In the genomic region with DNA sequence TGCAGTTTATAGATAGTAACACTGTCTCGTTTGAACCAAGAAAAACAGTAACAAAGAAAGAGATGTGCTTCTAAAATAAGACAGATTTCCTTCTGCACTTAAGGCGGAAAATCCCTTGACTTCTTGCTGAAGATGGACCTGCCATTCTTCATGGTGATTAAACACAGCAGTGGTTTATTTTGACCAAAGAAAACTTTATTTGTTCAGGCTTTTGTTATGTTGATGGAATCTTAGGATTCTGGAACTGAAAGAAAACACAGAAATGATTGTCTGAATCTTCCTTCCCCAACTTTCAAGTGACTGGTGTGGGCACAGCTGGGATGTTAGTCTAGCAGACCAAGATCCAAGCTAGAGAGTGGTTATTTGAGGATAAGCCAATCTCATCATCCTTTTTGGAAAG, we compare ENCODE assay signal across 26 cellular contexts.
"Had no signal": no experiment of that assay in that cellular context is flagged by ENCODE, and none has a peak within 500 bp of the region (broad histone marks: within the 10 kb centered on the region; RNA-seq: fewer than 3 reads in every experiment).

No MANE protein-coding gene starts in this region.

- H3K4me1 ChIP-seq: ascending aorta had no signal

- H3K27me3 ChIP-seq: ascending aorta, SJCRH30 had no signal

- ATAC-seq: activated naive CD4-positive, alpha-beta T cell treated with anti-CD3 and anti-CD28 coated beads, Interleukin-2, amount 50 U/mL, for 72 hours; activated naive CD8-positive, alpha-beta T cell treated with anti-CD3 and anti-CD28 coated beads, Interleukin-2, amount 50 U/mL, for 24 hours; activated T-cell treated with anti-CD3 and anti-CD28 coated beads, Interleukin-2, amount 50 U/mL, for 4 hours had no signal

- H3K27ac ChIP-seq: ascending aorta, RWPE1, SJCRH30, VCaP had no signal

- H3K4me2 ChIP-seq: SK-N-SH had no signal

- H3K4me1 Mint-ChIP-seq: activated CD4-positive, alpha-beta T cell treated with anti-CD3 and anti-CD28 coated beads, Interleukin-2, amount 10 ng/mL, durations not matched to agents 7 days and 5 days; activated naive CD8-positive, alpha-beta T cell treated with anti-CD3 and anti-CD28 coated beads, Interleukin-2, amount 50 U/mL, for 24 hours had no signal

- H3K9me3 Mint-ChIP-seq: activated CD4-positive, alpha-beta memory T cell treated with anti-CD3 and anti-CD28 coated beads for 36 hours; activated CD4-positive, alpha-beta T cell treated with anti-CD3 and anti-CD28 coated beads, Interleukin-2, amount 10 ng/mL, durations not matched to agents 7 days and 5 days; activated naive CD4-positive, alpha-beta T cell treated with anti-CD3 and anti-CD28 coated beads, Interleukin-2, amount 50 U/mL, for 72 hours; activated naive CD8-positive, alpha-beta T cell treated with anti-CD3 and anti-CD28 coated beads, Interleukin-2, amount 50 U/mL, for 24 hours; activated T-cell treated with anti-CD3 and anti-CD28 coated beads, Interleukin-2, amount 50 U/mL, for 4 hours; brain had no signal

- H3K9ac ChIP-seq: SK-N-SH had no signal

- H3K36me3 Mint-ChIP-seq: activated CD4-positive, alpha-beta memory T cell treated with anti-CD3 and anti-CD28 coated beads for 36 hours; activated naive CD4-positive, alpha-beta T cell treated with anti-CD3 and anti-CD28 coated beads, Interleukin-2, amount 50 U/mL, for 72 hours; brain had no signal

- H3K27me3 Mint-ChIP-seq: brain had no signal

- DNase-seq: activated CD4-positive, alpha-beta memory T cell treated with anti-CD3 and anti-CD28 coated beads for 36 hours; activated CD4-positive, alpha-beta T cell treated with anti-CD3 and anti-CD28 coated beads, Interleukin-2, amount 10 ng/mL, durations not matched to agents 7 days and 5 days; activated CD4-positive, CD25-positive, alpha-beta regulatory T cell; activated CD8-positive, alpha-beta memory T cell treated with anti-CD3 and anti-CD28 coated beads for 24 hours; activated effector memory CD4-positive, alpha-beta T cell treated with anti-CD3 and anti-CD28 coated beads, Interleukin-2, amount 50 U/mL, for 16 hours; activated naive CD4-positive, alpha-beta T cell treated with Interleukin-2 at 50 U/mL for 16 hours; activated naive CD8-positive, alpha-beta T cell treated with anti-CD3 and anti-CD28 coated beads, Interleukin-2, amount 50 U/mL, for 24 hours; activated T-cell treated with anti-CD3 and anti-CD28 coated beads, Interleukin-2, amount 50 U/mL, for 4 hours; amniotic stem cell; MM.1S; NCI-H1105; NCI-H1436; NCI-H1694 treated with DMSO at 0.1 percent for 48 hours; NCI-H2029 treated with DMSO at 0.1 percent for 48 hours; NCI-H446; NCI-H524; NCI-H748 treated with DMSO at 0.1 percent for 48 hours; Right ventricle myocardium superior; SJCRH30; SK-N-SH; T-helper 1 cell had no signal

- H3K4me3 Mint-ChIP-seq: activated CD4-positive, alpha-beta memory T cell treated with anti-CD3 and anti-CD28 coated beads for 36 hours; activated CD4-positive, alpha-beta T cell treated with anti-CD3 and anti-CD28 coated beads, Interleukin-2, amount 10 ng/mL, durations not matched to agents 7 days and 5 days; activated naive CD8-positive, alpha-beta T cell treated with anti-CD3 and anti-CD28 coated beads, Interleukin-2, amount 50 U/mL, for 24 hours; activated T-cell treated with anti-CD3 and anti-CD28 coated beads, Interleukin-2, amount 50 U/mL, for 4 hours; brain had no signal

- H3K9me3 ChIP-seq: ascending aorta, SJCRH30, SK-N-SH had no signal

- H3K4me3 ChIP-seq: ascending aorta, SJCRH30 had no signal

- H3K27ac Mint-ChIP-seq: activated CD4-positive, alpha-beta memory T cell treated with anti-CD3 and anti-CD28 coated beads for 36 hours; activated CD4-positive, alpha-beta T cell treated with anti-CD3 and anti-CD28 coated beads, Interleukin-2, amount 10 ng/mL, durations not matched to agents 7 days and 5 days; activated naive CD4-positive, alpha-beta T cell treated with anti-CD3 and anti-CD28 coated beads, Interleukin-2, amount 50 U/mL, for 72 hours; activated naive CD8-positive, alpha-beta T cell treated with anti-CD3 and anti-CD28 coated beads, Interleukin-2, amount 50 U/mL, for 24 hours had no signal

- H3K36me3 ChIP-seq: ascending aorta, SJCRH30 had no signal
